Comparison of ENCODE assay signal across 16 cellular contexts in the genomic region with DNA sequence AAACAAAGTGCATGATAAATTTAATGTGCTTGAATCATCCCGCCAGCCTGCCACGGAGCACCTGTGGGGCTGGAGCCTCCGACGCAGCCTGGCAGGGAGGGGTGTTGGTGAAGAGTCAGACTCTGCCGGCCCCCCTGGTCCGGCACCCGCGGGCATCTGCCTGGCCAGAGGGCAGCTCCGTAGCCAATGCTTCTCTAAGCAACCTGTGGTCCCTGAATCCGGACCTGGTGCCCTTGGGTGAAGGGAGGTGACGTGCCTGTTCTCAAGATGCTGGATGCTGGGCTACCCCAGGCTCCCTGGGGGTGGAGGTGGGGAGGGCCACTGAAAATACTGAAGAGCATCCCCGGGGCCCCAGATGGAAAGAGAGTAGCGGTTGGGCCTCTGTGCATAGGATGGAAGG.
DNase-seq lines count a peak whose midpoint lies in the region; ATAC-seq, FAIRE-seq and TF ChIP-seq lines count a peak whose summit lies in the region.
"Had no signal": no experiment of that assay in that cellular context is flagged by ENCODE, and none has a peak within 500 bp of the region (broad histone marks: within the 10 kb centered on the region; RNA-seq: fewer than 3 reads in every experiment).

No MANE protein-coding gene starts in this region.

- no peak overlapping the region for H2BK12ac ChIP-seq in H1 (ENCODE audit: low read depth, low read length)

- TF ChIP-seq CTCF in H1 (IDR thresholded peaks at IDR 0.05; ENCODE audit: control extremely low read depth in 1 of 3, insufficient read depth in 1 of 3, low read depth in 1 of 3, low read length in 3 of 3): no peak
- no peak for TF ChIP-seq CTCF in omental fat pad (IDR thresholded peaks at IDR 0.05)
- TF ChIP-seq CTCF in upper lobe of right lung (IDR thresholded peaks at IDR 0.05): no peak

- no peak overlapping the region for H3K18ac ChIP-seq in H1 (ENCODE audit: extremely low read depth, low read length)

- H3K9ac ChIP-seq in H1 (replicated peaks in 1 of 4; ENCODE audit: extremely low read depth in 1 of 4, low read depth in 3 of 4, low read length in 3 of 4): no peak overlapping the region

- no peak overlapping the region for H3K27ac ChIP-seq in H1 (ENCODE audit: low read depth, low read length)
- H3K27ac ChIP-seq in upper lobe of right lung: no peak overlapping the region

- peak overlapping the region; percentile 35; the same call in 1 of the 2 replicates for H4K8ac ChIP-seq in H1 (ENCODE audit: extremely low read depth, insufficient read depth, low read length)

- H2BK15ac ChIP-seq in H1 (ENCODE audit: low read length): no peak overlapping the region

- H3K14ac ChIP-seq in H1 (ENCODE audit: insufficient read length): no peak overlapping the region

- H2BK120ac ChIP-seq in H1 (replicated peaks; ENCODE audit: low read depth, low read length): no peak overlapping the region

- H2BK20ac ChIP-seq in H1 (ENCODE audit: low read length): no peak overlapping the region

- no peaks in the 10 kb centered on the region for H4K20me1 ChIP-seq in H1 (replicated peaks in 1 of 2; ENCODE audit: control insufficient read depth in 1 of 2, insufficient read depth in 2 of 2, low read length in 2 of 2)

- WGBS in H1 (ENCODE audit: extremely low coverage in 1 of 2, insufficient coverage in 1 of 2, insufficient read length in 1 of 2, insufficient replicate concordance in 2 of 2, low coverage in 1 of 2, low lambda C conversion rate in 2 of 2, missing lambda C conversion rate in 1 of 2), 2 experiments: 84% methylated on average over 13 of the region's 13 CpGs; no CpG with 5 or more reads in 1 of the 2 experiments

- TF ChIP-seq RAD21 in H1 (IDR thresholded peaks at IDR 0.05 in 1 of 2, conservative IDR thresholded peaks at IDR 0.05 in 1 of 2; ENCODE audit: low read depth in 2 of 2, low read length in 2 of 2): no peak

- H3K4me3 ChIP-seq in H1 (ENCODE audit: extremely low read depth in 1 of 4, insufficient read depth in 2 of 4, low read depth in 3 of 4, low read length in 4 of 4): no peak overlapping the region
- no peak overlapping the region for H3K4me3 ChIP-seq in upper lobe of right lung
- H3K4me3 ChIP-seq: MG63 had no signal

- no peak overlapping the region for H2BK5ac ChIP-seq in H1 (ENCODE audit: low read depth, low read length)

- CTCF ChIA-PET in H1 (lab: Charles Lee; ENCODE audit: partially characterized antibody): interaction anchor here (1.2 kb wide), 1 partner anchor 52 kb away, joined by 3 read pairs; no protein-coding TSS in a partner anchor

- no peak overlapping the region for H4K5ac ChIP-seq in H1 (ENCODE audit: insufficient read length, low read depth, low read length)

- TF ChIP-seq EP300 in H1 (IDR thresholded peaks at IDR 0.05; ENCODE audit: borderline replicate concordance in 1 of 2, low read depth in 2 of 2, low read length in 2 of 2): no peak

- H3K27me3 ChIP-seq in H1 (replicated peaks in 1 of 4; ENCODE audit: control insufficient read depth in 3 of 4, extremely low read depth in 1 of 4, insufficient read depth in 3 of 4, low read length in 3 of 4) (no peaks in the 10 kb centered on the region), upper lobe of right lung (no peaks in the 10 kb centered on the region)
- H3K27me3 ChIP-seq: MG63 had no signal

- no peaks in the 10 kb centered on the region for H3K79me1 ChIP-seq in H1 (ENCODE audit: low read depth, low read length)

- peak; percentile 41 for DNase-seq in Right ventricle myocardium inferior (ENCODE audit: missing footprints)
- no peak for DNase-seq in left ventricle myocardium superior
- no peak for DNase-seq in H1 (ENCODE audit: low read depth in 1 of 2, low spot score in 2 of 2)
- peak; percentile 6 for DNase-seq in omental fat pad (ENCODE audit: low spot score)
- peak; percentile 53 for DNase-seq in upper lobe of right lung
- no peak for DNase-seq in mucosa of gallbladder (ENCODE audit: low spot score)
- DNase-seq: ACHN, AML-193, IMR-90, Karpas-422, MG63, NCI-H1092 treated with DMSO at 0.1 percent for 48 hours, NCI-H2227 treated with DMSO at 0.1 percent for 48 hours, NCI-H524 treated with DMSO at 0.1 percent for 48 hours had no signal

- no peaks in the 10 kb centered on the region for H3K79me2 ChIP-seq in H1 (ENCODE audit: control insufficient read depth in 1 of 2, insufficient read depth in 2 of 2, low read length in 2 of 2)

- H3K36me3 ChIP-seq in H1 (ENCODE audit: control insufficient read depth in 2 of 4, insufficient read depth in 4 of 4, low read length in 3 of 4) (no peaks in the 10 kb centered on the region), upper lobe of right lung (no peaks in the 10 kb centered on the region)
- H3K36me3 ChIP-seq: MG63 had no signal

- H3K23ac ChIP-seq in H1 (ENCODE audit: insufficient read length): no peak overlapping the region

- H3K4ac ChIP-seq in H1 (replicated peaks; ENCODE audit: insufficient read length, low read depth, low read length): no peak overlapping the region

- H2AFZ ChIP-seq in H1 (ENCODE audit: low read length): no peak overlapping the region

- H3K56ac ChIP-seq in H1 (replicated peaks; ENCODE audit: insufficient read length, low read depth, low read length): no peak overlapping the region

- H3K9me3 ChIP-seq in H1 (ENCODE audit: insufficient read depth in 2 of 2, low read depth in 1 of 2, low read length in 1 of 2) (no peaks in the 10 kb centered on the region), upper lobe of right lung (no peaks in the 10 kb centered on the region)
- H3K9me3 ChIP-seq: MG63 had no signal

- no peak overlapping the region for H2AK5ac ChIP-seq in H1 (ENCODE audit: low read depth, low read length)

- no peak for TF ChIP-seq POLR2A in H1 (IDR thresholded peaks at IDR 0.05; ENCODE audit: control extremely low read depth in 1 of 2, low read depth in 2 of 2, low read length in 2 of 2)

- no peak for FAIRE-seq in H1 (lab: Jason Lieb, UNC)
- FAIRE-seq: H54 had no signal

- intact Hi-C loops in Right ventricle myocardium inferior (cut with DNase I): no loop called here
- intact Hi-C loops in left ventricle myocardium superior (cut with micrococcal nuclease): no loop called here
- intact Hi-C loops in upper lobe of right lung (cut with DNase I): no loop called here

- peaks cover 0 to 4% (median 0%) of the 10 kb centered on the region in 4 experiments; a peak in 1 of 7 replicates for H3K4me1 ChIP-seq in H1 (replicated peaks in 1 of 4; ENCODE audit: control insufficient read depth in 3 of 4, insufficient read depth in 4 of 4, low read length in 3 of 4)
- H3K4me1 ChIP-seq in upper lobe of right lung: no peaks in the 10 kb centered on the region

- no peaks in the 10 kb centered on the region; the same call in 1 of the 2 replicates for H3K23me2 ChIP-seq in H1 (ENCODE audit: low read depth, low read length)

- no peak for ATAC-seq in Right ventricle myocardium inferior
- no peak for ATAC-seq in left ventricle myocardium superior
- no peak for ATAC-seq in omental fat pad (ENCODE audit: low FRiP score)
- ATAC-seq in upper lobe of right lung: no peak
- no peak for ATAC-seq in GM21717 (IDR thresholded peaks at IDR 0.05; ENCODE audit: unreplicated experiment)

- H4K91ac ChIP-seq in H1 (replicated peaks; ENCODE audit: insufficient read length, low read length): no peak overlapping the region

- POLR2A ChIA-PET in H1 (lab: Charles Lee; ENCODE audit: partially characterized antibody): no interaction called here

- H3K4me2 ChIP-seq in H1 (ENCODE audit: insufficient read depth in 1 of 2, low read depth in 2 of 2, low read length in 2 of 2): no peak overlapping the region

TF ChIP-seq in H1, 55 proteins besides CTCF, POLR2A, EP300 and RAD21 (continues in another document):
- TF ChIP-seq ASH2L (IDR thresholded peaks at IDR 0.05; ENCODE audit: low read length) (no peak), ATF3 (IDR thresholded peaks at IDR 0.05; ENCODE audit: insufficient read depth, low read depth, low read length) (no peak), YY1 (IDR thresholded peaks at IDR 0.05; ENCODE audit: low read depth, low read length) (no peak), KDM4A (IDR thresholded peaks at IDR 0.05; ENCODE audit: low read depth, low read length, severe bottlenecking) (no peak), SP4 (IDR thresholded peaks at IDR 0.05; ENCODE audit: low read length) (no peak)

Comparison
In these comparisons a context has a peak if more than half of its experiments do, and no peak if none do; other contexts are left out.
1. DNase-seq: peak in Right ventricle myocardium inferior (single experiment), omental fat pad (single experiment) and upper lobe of right lung (single experiment); none in left ventricle myocardium superior (single experiment), H1 (0 of 2) and mucosa of gallbladder (single experiment).